24 cellular contexts compared by ENCODE assay signal in genomic region chr13:96837809-96838208, GRCh38.
"Had no signal": no experiment of that assay in that cellular context is flagged by ENCODE, and none has a peak within 500 bp of the region (broad histone marks: within the 10 kb centered on the region; RNA-seq: fewer than 3 reads in every experiment).

No MANE protein-coding gene starts in this region.

- DNase-seq: colonic mucosa; cortex of kidney; dermis blood vessel endothelial cell; dorsolateral prefrontal cortex; effector CD4-positive, alpha-beta T cell; effector CD8-positive, alpha-beta T cell; effector memory CD4-positive, alpha-beta T cell; effector memory CD8-positive, alpha-beta T cell; endodermal cell; erythroblast; esophagus squamous epithelium; foreskin fibroblast; foreskin keratinocyte; foreskin melanocyte; gastrocnemius medialis; glutamatergic neuron; head of caudate nucleus; heart left ventricle; heart right ventricle had no signal

- H3K27me3 ChIP-seq: colonic mucosa, dorsolateral prefrontal cortex, esophagus muscularis mucosa, esophagus squamous epithelium, foreskin keratinocyte, gastrocnemius medialis, gastroesophageal sphincter, heart left ventricle, heart right ventricle had no signal

- ATAC-seq: effector memory CD8-positive, alpha-beta T cell; esophagus mucosa; foreskin keratinocyte; gastrocnemius medialis; gastroesophageal sphincter; heart left ventricle; heart right ventricle had no signal

- H3K9me3 ChIP-seq: colonic mucosa, esophagus squamous epithelium, gastrocnemius medialis, gastroesophageal sphincter had no signal

- H3K36me3 ChIP-seq: colonic mucosa, esophagus muscularis mucosa, esophagus squamous epithelium, gastrocnemius medialis, gastroesophageal sphincter, heart left ventricle, heart right ventricle had no signal

- H3K27ac ChIP-seq: colonic mucosa, coronary artery, dorsolateral prefrontal cortex, epithelial cell of prostate, esophagus muscularis mucosa, esophagus squamous epithelium, foreskin keratinocyte, gastrocnemius medialis, gastroesophageal sphincter, heart left ventricle, heart right ventricle had no signal

- H3K4me3 ChIP-seq: colonic mucosa, coronary artery, dorsolateral prefrontal cortex, esophagus muscularis mucosa, esophagus squamous epithelium, gastrocnemius medialis, gastroesophageal sphincter, heart left ventricle, heart right ventricle had no signal

- H3K4me1 ChIP-seq: colonic mucosa, esophagus muscularis mucosa, esophagus squamous epithelium, foreskin keratinocyte, gastrocnemius medialis, gastroesophageal sphincter, heart left ventricle, heart right ventricle had no signal
